In genomic region chr1:161132410-161133219, GRCh38 we compare ENCODE assay signal across 1 cellular context.
TF ChIP-seq lines count a peak whose summit lies in the region.

Gene DEDD (minus strand): TSS chr1:161132667. CDS start chr1:161124462, 8,205 bp downstream.

TF ChIP-seq in K562, 482 proteins besides CTCF, POLR2A, EP300 and RAD21 (continued from another document and continues in another):
- TF ChIP-seq USF1 (CRISPR knock-in tag; IDR thresholded peaks at IDR 0.05), result no peak
- TF ChIP-seq DMBX1 (CRISPR knock-in tag; IDR thresholded peaks at IDR 0.05; ENCODE audit: borderline replicate concordance), result peak; percentile 62; the same call in 1 of the 2 replicates
- no peak for TF ChIP-seq CBFB (CRISPR knock-in tag; IDR thresholded peaks at IDR 0.05)
- no peak for TF ChIP-seq MIER1 (IDR thresholded peaks at IDR 0.05; ENCODE audit: low read depth)
- TF ChIP-seq SNAPC5 (CRISPR knock-in tag; IDR thresholded peaks at IDR 0.05), result no peak
- TF ChIP-seq TEAD2 (tag; IDR thresholded peaks at IDR 0.05), result no peak
- 0 out of 2 replicates have a peak, but pooled peaks have one; percentile 31 for TF ChIP-seq ZNF592 (IDR thresholded peaks at IDR 0.05)
- TF ChIP-seq RNF2 (IDR thresholded peaks at IDR 0.05), result no peak
- peak; percentile 15 to 26; a peak in 1 of 4 replicates for TF ChIP-seq UBTF (IDR thresholded peaks at IDR 0.05; ENCODE audit: borderline replicate concordance in 1 of 2, low read depth in 2 of 2, low read length in 2 of 2)
- TF ChIP-seq HDAC3 (IDR thresholded peaks at IDR 0.05; ENCODE audit: borderline replicate concordance, partially characterized antibody), result no peak
- no peak for TF ChIP-seq NFE2L1 (tag; IDR thresholded peaks at IDR 0.05; ENCODE audit: borderline replicate concordance, low read depth)
- TF ChIP-seq E4F1 (CRISPR knock-in tag; IDR thresholded peaks at IDR 0.05; ENCODE audit: borderline replicate concordance), result peak; percentile 68; the same call in 1 of the 2 replicates
- no peak for TF ChIP-seq SREBF2 (CRISPR knock-in tag; IDR thresholded peaks at IDR 0.05)
- TF ChIP-seq STAT5A (IDR thresholded peaks at IDR 0.05; ENCODE audit: borderline replicate concordance, low read length), result peak; percentile 1; the same call in 1 of the 2 replicates
- no peak for TF ChIP-seq PATZ1 (CRISPR knock-in tag; IDR thresholded peaks at IDR 0.05; ENCODE audit: borderline replicate concordance)
- 0 out of 2 replicates have a peak, but pooled peaks have one; percentile 49 for TF ChIP-seq PYGO2 (tag; IDR thresholded peaks at IDR 0.05)
- TF ChIP-seq RBM39 (optimal IDR thresholded peaks at IDR 0.05; ENCODE audit: low read depth, low read length), result no peak
- TF ChIP-seq ERF (CRISPR knock-in tag; IDR thresholded peaks at IDR 0.05), result no peak
- TF ChIP-seq NCOR1 (IDR thresholded peaks at IDR 0.05), result peak; percentile 21; the same call in 1 of the 2 replicates
- no peak for TF ChIP-seq FOXA3 (CRISPR knock-in tag; conservative IDR thresholded peaks at IDR 0.05 in 1 of 2, IDR thresholded peaks at IDR 0.05 in 1 of 2)
- TF ChIP-seq CBX8 (IDR thresholded peaks at IDR 0.05; ENCODE audit: borderline replicate concordance, extremely low read depth, low read depth, low read length, poor library complexity, severe bottlenecking), result no peak
- no peak for TF ChIP-seq ZNF354B (CRISPR knock-in tag; IDR thresholded peaks at IDR 0.05)
- peak; percentile 59 for TF ChIP-seq CCNT2 (IDR thresholded peaks at IDR 0.05; ENCODE audit: borderline replicate concordance, extremely low read depth, insufficient read length, low read depth, low read length)
- peak; percentile 48 to 49; a peak in 2 of 4 replicates for TF ChIP-seq FOXK2 (conservative IDR thresholded peaks at IDR 0.05 in 1 of 2, IDR thresholded peaks at IDR 0.05 in 1 of 2; ENCODE audit: low read depth in 2 of 2)
- TF ChIP-seq GTF2A2 (tag; IDR thresholded peaks at IDR 0.05), result no peak
- 0 out of 2 replicates have a peak, but pooled peaks have one; percentile 60 for TF ChIP-seq ZBTB1 (CRISPR knock-in tag; IDR thresholded peaks at IDR 0.05; ENCODE audit: borderline replicate concordance, low read depth)
- TF ChIP-seq BCOR (IDR thresholded peaks at IDR 0.05), result no peak; the same call in 1 of the 2 replicates
- peak; percentile 96 for TF ChIP-seq VEZF1 (CRISPR knock-in tag; IDR thresholded peaks at IDR 0.05)
- no peak for TF ChIP-seq COPS2 (conservative IDR thresholded peaks at IDR 0.05)
- no peak for TF ChIP-seq MCM5 (IDR thresholded peaks at IDR 0.05; ENCODE audit: low read depth)
- TF ChIP-seq MCM3 (IDR thresholded peaks at IDR 0.05), result no peak
- no peak for TF ChIP-seq ZNF740 (CRISPR knock-in tag; IDR thresholded peaks at IDR 0.05)
- TF ChIP-seq ZNF740 (tag; IDR thresholded peaks at IDR 0.05), result peak in 1 of 2 experiments; percentile 15; a peak in 1 of 4 replicates
- TF ChIP-seq MYC (IDR thresholded peaks at IDR 0.05; ENCODE audit: low read depth, low read length), result peak; percentile 41
- TF ChIP-seq MYC (CRISPR knock-in tag; IDR thresholded peaks at IDR 0.05; ENCODE audit: borderline replicate concordance, low read depth), result no peak
- TF ChIP-seq XRCC5 (IDR thresholded peaks at IDR 0.05; ENCODE audit: low read depth, low read length), result peak; percentile 31; the same call in 1 of the 2 replicates
- TF ChIP-seq ZBTB49 (CRISPR knock-in tag; IDR thresholded peaks at IDR 0.05; ENCODE audit: borderline replicate concordance), result no peak
- no peak for TF ChIP-seq ZKSCAN8 (CRISPR knock-in tag; IDR thresholded peaks at IDR 0.05)
- TF ChIP-seq BRD9 (IDR thresholded peaks at IDR 0.05; ENCODE audit: low read depth, partially characterized antibody), result peak; percentile 80
- TF ChIP-seq ATF1 (CRISPR knock-in tag; IDR thresholded peaks at IDR 0.05), result no peak
- peak; percentile 79 for TF ChIP-seq ATF1 (tag; IDR thresholded peaks at IDR 0.05)
- TF ChIP-seq MLX (CRISPR knock-in tag; conservative IDR thresholded peaks at IDR 0.05), result no peak
- peak; percentile 81 for TF ChIP-seq PCBP1 (IDR thresholded peaks at IDR 0.05; ENCODE audit: low read depth, low read length, poor library complexity, severe bottlenecking)
- TF ChIP-seq ZFP1 (CRISPR knock-in tag; IDR thresholded peaks at IDR 0.05), result no peak
- TF ChIP-seq CBX3 (IDR thresholded peaks at IDR 0.05; ENCODE audit: borderline replicate concordance in 1 of 2, low read length in 2 of 2), result no peak
- peak; percentile 55; the same call in 1 of the 2 replicates for TF ChIP-seq LCOR (CRISPR knock-in tag; IDR thresholded peaks at IDR 0.05)
- peak in 1 of 2 experiments; percentile 94; a peak in 2 of 4 replicates for TF ChIP-seq CSDE1 (IDR thresholded peaks at IDR 0.05)
- peak; percentile 51; the same call in 1 of the 2 replicates for TF ChIP-seq SP1 (CRISPR knock-in tag; IDR thresholded peaks at IDR 0.05)
- TF ChIP-seq ZNF583 (CRISPR knock-in tag; IDR thresholded peaks at IDR 0.05), result 0 out of 2 replicates have a peak, but pooled peaks have one; percentile 33
- no peak for TF ChIP-seq CCAR2 (IDR thresholded peaks at IDR 0.05; ENCODE audit: low read depth, low read length)
